Comparison of ENCODE assay signal across 1 cellular context in the genomic region with DNA sequence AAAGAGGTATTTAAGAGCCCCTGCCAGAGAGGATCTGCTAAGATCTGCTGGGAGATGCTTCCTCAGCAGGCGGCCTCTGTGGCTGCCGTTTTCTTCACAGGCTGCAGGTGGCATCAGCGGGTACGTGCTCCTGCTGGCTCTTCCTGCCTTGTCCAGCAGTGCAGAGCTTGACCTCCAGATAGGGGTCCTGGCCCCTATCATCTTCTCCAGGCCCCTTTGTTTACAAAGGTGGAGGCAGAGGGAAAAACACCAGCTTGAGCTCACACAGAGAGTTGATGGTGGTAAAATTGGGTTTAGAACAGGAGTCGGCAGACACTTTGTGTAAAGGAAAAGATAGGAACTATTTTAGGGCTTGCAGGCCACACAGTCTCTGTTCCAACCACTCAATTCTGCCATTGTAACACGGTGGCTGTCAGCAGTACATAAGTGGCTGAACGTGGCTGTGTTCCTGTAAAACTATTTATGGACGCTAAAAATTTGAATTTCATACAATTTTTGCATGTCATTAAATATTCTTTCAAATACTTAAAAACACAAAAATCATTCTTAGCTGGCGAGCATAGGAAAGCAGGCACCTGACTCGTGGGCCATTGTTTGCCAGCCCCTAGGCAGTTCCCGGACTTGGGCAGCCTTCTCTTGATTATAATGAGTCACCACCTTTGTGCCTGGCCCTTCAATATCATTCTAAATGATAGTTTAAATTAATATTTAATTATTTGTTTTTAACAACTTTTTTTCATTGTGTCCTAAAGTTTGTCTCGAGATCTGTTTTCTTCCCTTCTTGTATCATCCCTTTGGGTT.
TF ChIP-seq lines count a peak whose summit lies in the region.

No MANE protein-coding gene starts in this region.

TF ChIP-seq in HepG2, 621 proteins besides CTCF, POLR2A, EP300 and RAD21 (continued from another document and continues in another):
- TF ChIP-seq, protein P1, sequence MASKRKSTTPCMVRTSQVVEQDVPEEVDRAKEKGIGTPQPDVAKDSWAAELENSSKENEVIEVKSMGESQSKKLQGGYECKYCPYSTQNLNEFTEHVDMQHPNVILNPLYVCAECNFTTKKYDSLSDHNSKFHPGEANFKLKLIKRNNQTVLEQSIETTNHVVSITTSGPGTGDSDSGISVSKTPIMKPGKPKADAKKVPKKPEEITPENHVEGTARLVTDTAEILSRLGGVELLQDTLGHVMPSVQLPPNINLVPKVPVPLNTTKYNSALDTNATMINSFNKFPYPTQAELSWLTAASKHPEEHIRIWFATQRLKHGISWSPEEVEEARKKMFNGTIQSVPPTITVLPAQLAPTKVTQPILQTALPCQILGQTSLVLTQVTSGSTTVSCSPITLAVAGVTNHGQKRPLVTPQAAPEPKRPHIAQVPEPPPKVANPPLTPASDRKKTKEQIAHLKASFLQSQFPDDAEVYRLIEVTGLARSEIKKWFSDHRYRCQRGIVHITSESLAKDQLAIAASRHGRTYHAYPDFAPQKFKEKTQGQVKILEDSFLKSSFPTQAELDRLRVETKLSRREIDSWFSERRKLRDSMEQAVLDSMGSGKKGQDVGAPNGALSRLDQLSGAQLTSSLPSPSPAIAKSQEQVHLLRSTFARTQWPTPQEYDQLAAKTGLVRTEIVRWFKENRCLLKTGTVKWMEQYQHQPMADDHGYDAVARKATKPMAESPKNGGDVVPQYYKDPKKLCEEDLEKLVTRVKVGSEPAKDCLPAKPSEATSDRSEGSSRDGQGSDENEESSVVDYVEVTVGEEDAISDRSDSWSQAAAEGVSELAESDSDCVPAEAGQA (IDR thresholded peaks at IDR 0.05; ENCODE audit: low read depth), result no peak
- TF ChIP-seq, protein P1 (CRISPR knock-in tag; IDR thresholded peaks at IDR 0.05; ENCODE audit: borderline replicate concordance), result no peak
- TF ChIP-seq ZNF510 (CRISPR knock-in tag; IDR thresholded peaks at IDR 0.05; ENCODE audit: low read depth) (no peak), ZNF75D (CRISPR knock-in tag; IDR thresholded peaks at IDR 0.05; ENCODE audit: borderline replicate concordance) (no peak), ZNF225 (CRISPR knock-in tag; IDR thresholded peaks at IDR 0.05) (no peak), GFI1 (CRISPR knock-in tag; IDR thresholded peaks at IDR 0.05; ENCODE audit: borderline replicate concordance) (0 out of 2 replicates have a peak, but pooled peaks have one; percentile 46), ZNF138 (CRISPR knock-in tag; IDR thresholded peaks at IDR 0.05; ENCODE audit: low read depth) (no peak), ARID2 (CRISPR knock-in tag; IDR thresholded peaks at IDR 0.05; ENCODE audit: borderline replicate concordance) (no peak), SOX6 (IDR thresholded peaks at IDR 0.05) (no peak), SOX6 (CRISPR knock-in tag; IDR thresholded peaks at IDR 0.05) (no peak), TBP (CRISPR knock-in tag; IDR thresholded peaks at IDR 0.05) (no peak), KAT2B (IDR thresholded peaks at IDR 0.05; ENCODE audit: borderline replicate concordance, low read depth, low read length) (no peak), HOXA5 (CRISPR knock-in tag; IDR thresholded peaks at IDR 0.05) (no peak), RARG (CRISPR knock-in tag; IDR thresholded peaks at IDR 0.05; ENCODE audit: low read depth) (no peak), ZNF207 (IDR thresholded peaks at IDR 0.05; ENCODE audit: borderline replicate concordance) (no peak), TEAD2 (CRISPR knock-in tag; IDR thresholded peaks at IDR 0.05) (no peak), ZSCAN25 (CRISPR knock-in tag; IDR thresholded peaks at IDR 0.05) (no peak), ZBTB7B (CRISPR knock-in tag; IDR thresholded peaks at IDR 0.05) (peak; percentile 49; the same call in 1 of the 2 replicates), MBD4 (IDR thresholded peaks at IDR 0.05; ENCODE audit: borderline replicate concordance, low read length) (no peak), SRSF4 (IDR thresholded peaks at IDR 0.05; ENCODE audit: low read depth, low read length, poor library complexity, severe bottlenecking) (no peak), ZNF768 (CRISPR knock-in tag; IDR thresholded peaks at IDR 0.05) (peak; percentile 75), SOX5 (CRISPR knock-in tag; IDR thresholded peaks at IDR 0.05; ENCODE audit: borderline replicate concordance) (0 out of 2 replicates have a peak, but pooled peaks have one; percentile 26), MTF1 (CRISPR knock-in tag; IDR thresholded peaks at IDR 0.05) (no peak), ZNF3 (CRISPR knock-in tag; IDR thresholded peaks at IDR 0.05) (no peak), FOXM1 (CRISPR knock-in tag; IDR thresholded peaks at IDR 0.05) (no peak)
- TF ChIP-seq, protein P2, sequence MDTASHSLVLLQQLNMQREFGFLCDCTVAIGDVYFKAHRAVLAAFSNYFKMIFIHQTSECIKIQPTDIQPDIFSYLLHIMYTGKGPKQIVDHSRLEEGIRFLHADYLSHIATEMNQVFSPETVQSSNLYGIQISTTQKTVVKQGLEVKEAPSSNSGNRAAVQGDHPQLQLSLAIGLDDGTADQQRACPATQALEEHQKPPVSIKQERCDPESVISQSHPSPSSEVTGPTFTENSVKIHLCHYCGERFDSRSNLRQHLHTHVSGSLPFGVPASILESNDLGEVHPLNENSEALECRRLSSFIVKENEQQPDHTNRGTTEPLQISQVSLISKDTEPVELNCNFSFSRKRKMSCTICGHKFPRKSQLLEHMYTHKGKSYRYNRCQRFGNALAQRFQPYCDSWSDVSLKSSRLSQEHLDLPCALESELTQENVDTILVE (CRISPR knock-in tag; IDR thresholded peaks at IDR 0.05), result no peak
- TF ChIP-seq, protein P3, sequence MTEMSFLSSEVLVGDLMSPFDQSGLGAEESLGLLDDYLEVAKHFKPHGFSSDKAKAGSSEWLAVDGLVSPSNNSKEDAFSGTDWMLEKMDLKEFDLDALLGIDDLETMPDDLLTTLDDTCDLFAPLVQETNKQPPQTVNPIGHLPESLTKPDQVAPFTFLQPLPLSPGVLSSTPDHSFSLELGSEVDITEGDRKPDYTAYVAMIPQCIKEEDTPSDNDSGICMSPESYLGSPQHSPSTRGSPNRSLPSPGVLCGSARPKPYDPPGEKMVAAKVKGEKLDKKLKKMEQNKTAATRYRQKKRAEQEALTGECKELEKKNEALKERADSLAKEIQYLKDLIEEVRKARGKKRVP (CRISPR knock-in tag; IDR thresholded peaks at IDR 0.05), result no peak
- TF ChIP-seq, protein P4, sequence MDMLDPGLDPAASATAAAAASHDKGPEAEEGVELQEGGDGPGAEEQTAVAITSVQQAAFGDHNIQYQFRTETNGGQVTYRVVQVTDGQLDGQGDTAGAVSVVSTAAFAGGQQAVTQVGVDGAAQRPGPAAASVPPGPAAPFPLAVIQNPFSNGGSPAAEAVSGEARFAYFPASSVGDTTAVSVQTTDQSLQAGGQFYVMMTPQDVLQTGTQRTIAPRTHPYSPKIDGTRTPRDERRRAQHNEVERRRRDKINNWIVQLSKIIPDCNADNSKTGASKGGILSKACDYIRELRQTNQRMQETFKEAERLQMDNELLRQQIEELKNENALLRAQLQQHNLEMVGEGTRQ (IDR thresholded peaks at IDR 0.05; ENCODE audit: low read depth, low read length), result no peak
- TF ChIP-seq, protein P4 (CRISPR knock-in tag; IDR thresholded peaks at IDR 0.05; ENCODE audit: borderline replicate concordance), result no peak
- TF ChIP-seq, protein P5, sequence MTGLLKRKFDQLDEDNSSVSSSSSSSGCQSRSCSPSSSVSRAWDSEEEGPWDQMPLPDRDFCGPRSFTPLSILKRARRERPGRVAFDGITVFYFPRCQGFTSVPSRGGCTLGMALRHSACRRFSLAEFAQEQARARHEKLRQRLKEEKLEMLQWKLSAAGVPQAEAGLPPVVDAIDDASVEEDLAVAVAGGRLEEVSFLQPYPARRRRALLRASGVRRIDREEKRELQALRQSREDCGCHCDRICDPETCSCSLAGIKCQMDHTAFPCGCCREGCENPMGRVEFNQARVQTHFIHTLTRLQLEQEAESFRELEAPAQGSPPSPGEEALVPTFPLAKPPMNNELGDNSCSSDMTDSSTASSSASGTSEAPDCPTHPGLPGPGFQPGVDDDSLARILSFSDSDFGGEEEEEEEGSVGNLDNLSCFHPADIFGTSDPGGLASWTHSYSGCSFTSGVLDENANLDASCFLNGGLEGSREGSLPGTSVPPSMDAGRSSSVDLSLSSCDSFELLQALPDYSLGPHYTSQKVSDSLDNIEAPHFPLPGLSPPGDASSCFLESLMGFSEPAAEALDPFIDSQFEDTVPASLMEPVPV (CRISPR knock-in tag; IDR thresholded peaks at IDR 0.05), result no peak
- TF ChIP-seq, protein P6, sequence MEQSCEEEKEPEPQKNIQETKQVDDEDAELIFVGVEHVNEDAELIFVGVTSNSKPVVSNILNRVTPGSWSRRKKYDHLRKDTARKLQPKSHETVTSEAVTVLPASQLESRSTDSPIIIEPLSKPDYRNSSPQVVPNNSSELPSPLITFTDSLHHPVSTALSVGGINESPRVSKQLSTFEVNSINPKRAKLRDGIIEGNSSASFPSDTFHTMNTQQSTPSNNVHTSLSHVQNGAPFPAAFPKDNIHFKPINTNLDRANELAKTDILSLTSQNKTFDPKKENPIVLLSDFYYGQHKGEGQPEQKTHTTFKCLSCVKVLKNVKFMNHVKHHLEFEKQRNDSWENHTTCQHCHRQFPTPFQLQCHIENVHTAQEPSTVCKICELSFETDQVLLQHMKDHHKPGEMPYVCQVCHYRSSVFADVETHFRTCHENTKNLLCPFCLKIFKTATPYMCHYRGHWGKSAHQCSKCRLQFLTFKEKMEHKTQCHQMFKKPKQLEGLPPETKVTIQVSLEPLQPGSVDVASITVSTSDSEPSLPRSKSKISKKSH (CRISPR knock-in tag; IDR thresholded peaks at IDR 0.05; ENCODE audit: borderline replicate concordance), result no peak
- TF ChIP-seq, protein P7, sequence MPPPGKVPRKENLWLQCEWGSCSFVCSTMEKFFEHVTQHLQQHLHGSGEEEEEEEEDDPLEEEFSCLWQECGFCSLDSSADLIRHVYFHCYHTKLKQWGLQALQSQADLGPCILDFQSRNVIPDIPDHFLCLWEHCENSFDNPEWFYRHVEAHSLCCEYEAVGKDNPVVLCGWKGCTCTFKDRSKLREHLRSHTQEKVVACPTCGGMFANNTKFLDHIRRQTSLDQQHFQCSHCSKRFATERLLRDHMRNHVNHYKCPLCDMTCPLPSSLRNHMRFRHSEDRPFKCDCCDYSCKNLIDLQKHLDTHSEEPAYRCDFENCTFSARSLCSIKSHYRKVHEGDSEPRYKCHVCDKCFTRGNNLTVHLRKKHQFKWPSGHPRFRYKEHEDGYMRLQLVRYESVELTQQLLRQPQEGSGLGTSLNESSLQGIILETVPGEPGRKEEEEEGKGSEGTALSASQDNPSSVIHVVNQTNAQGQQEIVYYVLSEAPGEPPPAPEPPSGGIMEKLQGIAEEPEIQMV (CRISPR knock-in tag; IDR thresholded peaks at IDR 0.05; ENCODE audit: low read depth), result 0 out of 2 replicates have a peak, but pooled peaks have one; percentile 36
- TF ChIP-seq, protein P8, sequence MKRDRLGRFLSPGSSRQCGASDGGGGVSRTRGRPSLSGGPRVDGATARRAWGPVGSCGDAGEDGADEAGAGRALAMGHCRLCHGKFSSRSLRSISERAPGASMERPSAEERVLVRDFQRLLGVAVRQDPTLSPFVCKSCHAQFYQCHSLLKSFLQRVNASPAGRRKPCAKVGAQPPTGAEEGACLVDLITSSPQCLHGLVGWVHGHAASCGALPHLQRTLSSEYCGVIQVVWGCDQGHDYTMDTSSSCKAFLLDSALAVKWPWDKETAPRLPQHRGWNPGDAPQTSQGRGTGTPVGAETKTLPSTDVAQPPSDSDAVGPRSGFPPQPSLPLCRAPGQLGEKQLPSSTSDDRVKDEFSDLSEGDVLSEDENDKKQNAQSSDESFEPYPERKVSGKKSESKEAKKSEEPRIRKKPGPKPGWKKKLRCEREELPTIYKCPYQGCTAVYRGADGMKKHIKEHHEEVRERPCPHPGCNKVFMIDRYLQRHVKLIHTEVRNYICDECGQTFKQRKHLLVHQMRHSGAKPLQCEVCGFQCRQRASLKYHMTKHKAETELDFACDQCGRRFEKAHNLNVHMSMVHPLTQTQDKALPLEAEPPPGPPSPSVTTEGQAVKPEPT (CRISPR knock-in tag; IDR thresholded peaks at IDR 0.05; ENCODE audit: low read depth), result no peak
- TF ChIP-seq, protein P9, sequence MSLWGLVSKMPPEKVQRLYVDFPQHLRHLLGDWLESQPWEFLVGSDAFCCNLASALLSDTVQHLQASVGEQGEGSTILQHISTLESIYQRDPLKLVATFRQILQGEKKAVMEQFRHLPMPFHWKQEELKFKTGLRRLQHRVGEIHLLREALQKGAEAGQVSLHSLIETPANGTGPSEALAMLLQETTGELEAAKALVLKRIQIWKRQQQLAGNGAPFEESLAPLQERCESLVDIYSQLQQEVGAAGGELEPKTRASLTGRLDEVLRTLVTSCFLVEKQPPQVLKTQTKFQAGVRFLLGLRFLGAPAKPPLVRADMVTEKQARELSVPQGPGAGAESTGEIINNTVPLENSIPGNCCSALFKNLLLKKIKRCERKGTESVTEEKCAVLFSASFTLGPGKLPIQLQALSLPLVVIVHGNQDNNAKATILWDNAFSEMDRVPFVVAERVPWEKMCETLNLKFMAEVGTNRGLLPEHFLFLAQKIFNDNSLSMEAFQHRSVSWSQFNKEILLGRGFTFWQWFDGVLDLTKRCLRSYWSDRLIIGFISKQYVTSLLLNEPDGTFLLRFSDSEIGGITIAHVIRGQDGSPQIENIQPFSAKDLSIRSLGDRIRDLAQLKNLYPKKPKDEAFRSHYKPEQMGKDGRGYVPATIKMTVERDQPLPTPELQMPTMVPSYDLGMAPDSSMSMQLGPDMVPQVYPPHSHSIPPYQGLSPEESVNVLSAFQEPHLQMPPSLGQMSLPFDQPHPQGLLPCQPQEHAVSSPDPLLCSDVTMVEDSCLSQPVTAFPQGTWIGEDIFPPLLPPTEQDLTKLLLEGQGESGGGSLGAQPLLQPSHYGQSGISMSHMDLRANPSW (CRISPR knock-in tag; IDR thresholded peaks at IDR 0.05; ENCODE audit: borderline replicate concordance), result no peak
